Comparison of ENCODE assay signal across 8 cellular contexts in genomic region chr12:31322651-31323248, GRCh38. TPM values are rescaled to one million over a fixed set of nuclear protein-coding genes. Genes with fewer than 3 reads are reported as not detected.
A peak's percentile ranks its signal among the peaks of the same experiment; 100 is the strongest.
DNase-seq lines count a peak whose midpoint lies in the region; ATAC-seq and TF ChIP-seq lines count a peak whose summit lies in the region.

No MANE protein-coding gene starts in this region.

- H3K27me3 ChIP-seq in MG63 (no peaks in the 10 kb centered on the region), tibial artery (no peaks in the 10 kb centered on the region)

- peak; percentile 67 for DNase-seq in EH (ENCODE audit: low read depth)
- peak; percentile 64 for DNase-seq in MG63
- DNase-seq in MCF 10A (ENCODE audit: unreplicated experiment) = peak; percentile 56
- no peak for DNase-seq in naive thymus-derived CD8-positive, alpha-beta T cell
- no peak for DNase-seq in SKM-1 treated with dmso at 0.1 percent for 144 hours (lab: John Stamatoyannopoulos, UW; ENCODE audit: unreplicated experiment)
- no peak for DNase-seq in tibial artery

- no peaks in the 10 kb centered on the region for H3K27me3 Mint-ChIP-seq in MCF 10A (ENCODE audit: insufficient read depth, unreplicated experiment)
- H3K27me3 Mint-ChIP-seq in naive thymus-derived CD8-positive, alpha-beta T cell = no peaks in the 10 kb centered on the region

- ATAC-seq in naive thymus-derived CD8-positive, alpha-beta T cell = no peak
- ATAC-seq in GM19395 (IDR thresholded peaks at IDR 0.05; ENCODE audit: unreplicated experiment) (no peak), HG03135 (IDR thresholded peaks at IDR 0.05; ENCODE audit: unreplicated experiment) (no peak)

- no peak overlapping the region for H3K27ac ChIP-seq in tibial artery

- TF ChIP-seq CTCF in MCF 10A (IDR thresholded peaks at IDR 0.05; ENCODE audit: unreplicated experiment) (no peak), tibial artery (IDR thresholded peaks at IDR 0.05) (no peak)

- H3K9me3 Mint-ChIP-seq in MCF 10A (ENCODE audit: unreplicated experiment) = no peaks in the 10 kb centered on the region
- H3K9me3 Mint-ChIP-seq in naive thymus-derived CD8-positive, alpha-beta T cell = no peaks in the 10 kb centered on the region

- H3K4me1 Mint-ChIP-seq in MCF 10A (ENCODE audit: insufficient read depth, unreplicated experiment) = peaks cover 41% of the 10 kb centered on the region
- H3K4me1 Mint-ChIP-seq in naive thymus-derived CD8-positive, alpha-beta T cell = peaks cover 32 to 71% (median 59%) of the 10 kb centered on the region in 4 donors

- peak overlapping the region; percentile 99 for H3K4me3 Mint-ChIP-seq in MCF 10A (ENCODE audit: unreplicated experiment)
- peak overlapping the region; percentile 84 to 99 (median 93) for H3K4me3 Mint-ChIP-seq in naive thymus-derived CD8-positive, alpha-beta T cell

- H3K9me3 ChIP-seq in MG63 (peaks cover 2% of the 10 kb centered on the region), tibial artery (no peaks in the 10 kb centered on the region)

- peak overlapping the region; percentile 94 for H3K27ac Mint-ChIP-seq in MCF 10A (ENCODE audit: low read depth, unreplicated experiment)
- H3K27ac Mint-ChIP-seq in naive thymus-derived CD8-positive, alpha-beta T cell = peak overlapping the region; percentile 78 to 99 (median 94)

- H3K4me1 ChIP-seq in tibial artery = peaks cover 0 to 4% (median 2%) of the 10 kb centered on the region in 4 donors

- POLR2A ChIA-PET in MCF 10A (lab: Yijun Ruan, JAX) = interaction anchor here (0.5 to 3.0 kb wide), 14 partner anchors 16 to 1514 kb away, joined by 3 to 15 read pairs (median 4); partner anchors contain the start of genes AMN1 and DENND5B
- POLR2A ChIA-PET in naive thymus-derived CD8-positive, alpha-beta T cell (lab: Charles Lee) = no interaction called here

- peaks cover 9% of the 10 kb centered on the region; the same call in 1 of the 2 replicates for H3K36me3 ChIP-seq in MG63
- H3K36me3 ChIP-seq in tibial artery = no peaks in the 10 kb centered on the region

- peaks cover 7% of the 10 kb centered on the region for H3K36me3 Mint-ChIP-seq in MCF 10A (ENCODE audit: insufficient read depth, unreplicated experiment)
- H3K36me3 Mint-ChIP-seq in naive thymus-derived CD8-positive, alpha-beta T cell = no peaks in the 10 kb centered on the region

- CTCF ChIA-PET in MCF 10A (lab: Yijun Ruan, JAX) = interaction anchor here (0.6 to 1.0 kb wide), 2 partner anchors 51 to 244 kb away, joined by 3 read pairs; no protein-coding TSS in a partner anchor

- intact Hi-C loops in MCF 10A (cut with micrococcal nuclease) (no loop called here), tibial artery (cut with DNase I; ENCODE audit: low total_unique reads) (no loop called here)

- H3K4me3 ChIP-seq in MG63 (peak overlapping the region; percentile 90), tibial artery (no peak overlapping the region)

- BruUV-seq in MCF 10A (replicated peaks; lab: Mats Ljungman, UMichigan) = no TSS peak

RNA-seq across cellular contexts. Expression of gene SINHCAF, which starts 3.2 kb away (rescaled TPM):
- total RNA-seq in MG63 (2014; rRNA removed; shearing (Covaris generic); ENCODE audit: low replicate concordance) = 67.6 and 136 TPM in 2 replicates
- total RNA-seq in MCF 10A (2022) = 100 and 139 TPM in 2 replicates
- total RNA-seq in naive thymus-derived CD8-positive, alpha-beta T cell = 10 to 100 TPM; 81.9 to 87.7 TPM
- 10 to 100 TPM; 51.3 to 69.9 (median 63.0) TPM for polyA plus RNA-seq in naive thymus-derived CD8-positive, alpha-beta T cell

Comparison
In these comparisons a context has a peak if more than half of its experiments do, and no peak if none do; other contexts are left out.
1. DNase-seq: peak in EH (single experiment), MG63 (single experiment) and MCF 10A (single experiment); none in naive thymus-derived CD8-positive, alpha-beta T cell (0 of 10), SKM-1 treated with dmso at 0.1 percent for 144 hours (single experiment) and tibial artery (0 of 2).